ENCODE assay signal across 8 cellular contexts in the genomic region with DNA sequence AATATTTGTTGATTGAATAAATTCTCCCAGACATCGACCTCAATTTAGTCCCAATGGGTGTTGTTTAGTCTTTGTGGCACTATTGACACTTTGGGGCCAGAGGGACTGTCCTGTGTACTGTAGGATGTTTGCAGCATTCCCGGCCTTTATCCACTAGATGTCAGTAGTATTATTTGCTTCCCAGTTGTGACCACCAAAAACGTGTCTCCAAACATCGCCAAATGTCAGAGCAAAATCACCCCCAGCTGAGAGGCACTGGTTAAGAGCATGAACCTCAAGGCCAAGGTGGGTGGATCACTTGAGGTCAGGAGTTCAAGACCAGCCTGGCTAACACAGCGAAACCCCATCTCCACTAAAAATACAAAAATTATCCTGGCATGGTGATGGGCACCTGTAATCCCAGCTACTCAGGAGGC. TPM values are rescaled to one million over a fixed set of nuclear protein-coding genes. Genes with fewer than 3 reads are reported as not detected.
DNase-seq lines count a peak whose midpoint lies in the region; ATAC-seq and TF ChIP-seq lines count a peak whose summit lies in the region.

No MANE protein-coding gene starts in this region.

- no peaks in the 10 kb centered on the region for H3K9me3 ChIP-seq in heart left ventricle
- no peaks in the 10 kb centered on the region for H3K9me3 ChIP-seq in right atrium auricular region
- H3K9me3 ChIP-seq in Panc1 (ENCODE audit: control insufficient read depth, insufficient read depth, low read depth, low read length), result no peaks in the 10 kb centered on the region

- H3K4me1 ChIP-seq in heart left ventricle (peaks cover 0 to 4% (median 0%) of the 10 kb centered on the region in 12 donors), right atrium auricular region (no peaks in the 10 kb centered on the region), Panc1 (ENCODE audit: control insufficient read depth, insufficient read depth, low read length) (no peaks in the 10 kb centered on the region)

- in situ Hi-C loops in Panc1 (cut with HindIII; ENCODE audit: low pct_unique_long_range_greater_than_20kb, low sequenced_read_pairs), result no loop called here

- H3K36me3 ChIP-seq in heart left ventricle, result peaks cover 0 to 6% (median 0%) of the 10 kb centered on the region in 9 donors
- H3K36me3 ChIP-seq in right atrium auricular region, result no peaks in the 10 kb centered on the region
- no peaks in the 10 kb centered on the region for H3K36me3 ChIP-seq in Panc1 (ENCODE audit: control insufficient read depth, insufficient read depth, low read length)

- ATAC-seq in heart left ventricle, result peak in 2 of 4 donors; percentile 15 to 59
- peak; percentile 91 for ATAC-seq in Panc1
- no peak for ATAC-seq in stimulated activated naive CD8-positive, alpha-beta T cell treated with anti-CD3 and anti-CD28 coated beads, Interleukin-15, Interleukin-2, amounts not matched to agents 100 U/mL and 50 U/mL, for 24 hours
- ATAC-seq in HG03025 (IDR thresholded peaks at IDR 0.05; ENCODE audit: low FRiP score, unreplicated experiment), result no peak

- no peak for DNase-seq in heart left ventricle
- no peak for DNase-seq in right atrium auricular region (ENCODE audit: low spot score)
- peak; percentile 33 for DNase-seq in Panc1 (ENCODE audit: low read depth, low spot score)
- DNase-seq in fibroblast of villous mesenchyme (ENCODE audit: low read depth), result peak; percentile 48
- DNase-seq in stimulated activated naive CD8-positive, alpha-beta T cell treated with anti-CD3 and anti-CD28 coated beads, Interleukin-15, Interleukin-2, amounts not matched to agents 100 U/mL and 50 U/mL, for 24 hours, result no peak
- DNase-seq in activated gamma-delta T cell treated with Interleukin-2 at 50 U/mL for 16 hours, result no peak
- DNase-seq in activated CD8-positive, alpha-beta memory T cell treated with anti-CD3 and anti-CD28 coated beads for 24 hours, result no peak

- no TSS peak for BruUV-seq in Panc1 (replicated peaks; lab: Mats Ljungman, UMichigan)

- TF ChIP-seq CTCF in heart left ventricle (IDR thresholded peaks at IDR 0.05) (peak; percentile 16 to 65 (median 42)), right atrium auricular region (IDR thresholded peaks at IDR 0.05) (peak in 1 of 2 donors; percentile 58), Panc1 (IDR thresholded peaks at IDR 0.05) (peak; percentile 63; the same call in 1 of the 2 replicates), fibroblast of villous mesenchyme (IDR thresholded peaks at IDR 0.05; ENCODE audit: insufficient read depth, low read depth, low read length) (peak; percentile 66)

- H3K27me3 ChIP-seq in heart left ventricle (peaks cover 0 to 5% (median 0%) of the 10 kb centered on the region in 9 donors), right atrium auricular region (no peaks in the 10 kb centered on the region), Panc1 (ENCODE audit: control insufficient read depth, insufficient read depth, low read length) (no peaks in the 10 kb centered on the region)

- 20 to 30% (median 22%) methylated on average over 5 of the region's 5 CpGs for WGBS in heart left ventricle, 4 donors

- POLR2A ChIA-PET in Panc1 (lab: Charles Lee), result interaction anchor here (1.0 kb wide), 1 partner anchor 60 kb away, joined by 4 read pairs; no protein-coding TSS in a partner anchor

- no peak for TF ChIP-seq POLR2A in heart left ventricle (IDR thresholded peaks at IDR 0.05)

- CTCF ChIA-PET in Panc1 (lab: Charles Lee), result interaction anchor here (0.5 to 4.2 kb wide), 8 partner anchors 16 to 359 kb away, joined by 3 to 30 read pairs (median 7); no protein-coding TSS in a partner anchor

- H3K4me3 ChIP-seq in heart left ventricle, result no peak overlapping the region
- no peak overlapping the region for H3K4me3 ChIP-seq in right atrium auricular region
- no peak overlapping the region for H3K4me3 ChIP-seq in Panc1 (ENCODE audit: low read depth in 2 of 2, low read length in 2 of 2)
- H3K4me3 ChIP-seq in fibroblast of villous mesenchyme (ENCODE audit: low read depth, low read length), result no peak overlapping the region

- H3K27ac ChIP-seq in heart left ventricle (no peak overlapping the region), right atrium auricular region (no peak overlapping the region), Panc1 (ENCODE audit: low read length) (no peak overlapping the region)

- intact Hi-C loops in heart left ventricle (cut with DNase I), result loop anchor here in 5 of 10 donors (2.0 to 10.0 kb wide), 3 partner anchors 214 to 220 kb away; no protein-coding TSS in a partner anchor
- intact Hi-C loops in Panc1 (cut with micrococcal nuclease; ENCODE audit: unreplicated experiment), result loop anchor here (2.0 kb wide), 1 partner anchor 222 kb away; no protein-coding TSS in a partner anchor

RNA-seq across cellular contexts. Expression of a gene that starts 15.4 kb away (rescaled TPM):
- total RNA-seq in heart left ventricle (1 to 10 TPM in 1 of 9 donors, under 1 TPM in 8; 0.07 to 1.5 (median 0.36) TPM), right atrium auricular region (1 to 10 TPM in 1 of 2 donors, under 1 TPM in 1; 0.19 to 1.1 TPM), Panc1 (2021; ENCODE audit: unreplicated experiment) (0.05 TPM), fibroblast of villous mesenchyme (not detected in 2 replicates)
- polyA plus RNA-seq in heart left ventricle, result under 1 TPM; 0.08 to 0.36 TPM
- not detected for polyA plus RNA-seq in Panc1 (2012; ENCODE audit: insufficient read length)

RNA-seq across cellular contexts. Expression of a gene that starts 59.0 kb away (rescaled TPM):
- total RNA-seq in heart left ventricle (100 to 1,000 TPM in 8 of 9 donors, 10 to 100 TPM in 1; 99.0 to 201 (median 166) TPM), right atrium auricular region (100 to 1,000 TPM; 117 to 150 TPM), Panc1 (2021; ENCODE audit: unreplicated experiment) (469 TPM), fibroblast of villous mesenchyme (31.1 and 34.8 TPM in 2 replicates)
- polyA plus RNA-seq in heart left ventricle, result 100 to 1,000 TPM in 1 of 2 donors, 10 to 100 TPM in 1; 75.9 to 158 TPM
- polyA plus RNA-seq in Panc1 (2012; ENCODE audit: insufficient read length), result 387 TPM

Comparison
In these comparisons a context has a peak if more than half of its experiments do, and no peak if none do; other contexts are left out.
1. DNase-seq: peak in Panc1 (single experiment) and fibroblast of villous mesenchyme (single experiment); none in heart left ventricle (0 of 5), right atrium auricular region (single experiment), stimulated activated naive CD8-positive, alpha-beta T cell treated with anti-CD3 and anti-CD28 coated beads, Interleukin-15, Interleukin-2, amounts not matched to agents 100 U/mL and 50 U/mL, for 24 hours (single experiment), activated gamma-delta T cell treated with Interleukin-2 at 50 U/mL for 16 hours (single experiment) and activated CD8-positive, alpha-beta memory T cell treated with anti-CD3 and anti-CD28 coated beads for 24 hours (single experiment).